In genomic region chr12:112740387-112740934, GRCh38 we compare ENCODE assay signal across 37 cellular contexts. TPM values are rescaled to one million over a fixed set of nuclear protein-coding genes. Genes with fewer than 3 reads are reported as not detected.
"Had no signal": no experiment of that assay in that cellular context is flagged by ENCODE, and none has a peak within 500 bp of the region (broad histone marks: within the 10 kb centered on the region; RNA-seq: fewer than 3 reads in every experiment).

No MANE protein-coding gene starts in this region.

- H3K27ac ChIP-seq: epithelial cell of prostate, foreskin keratinocyte, heart right ventricle, left lung, ovary, psoas muscle, sigmoid colon, stomach, thyroid gland, vagina had no signal

- FAIRE-seq: islet of Langerhans had no signal

- H3K9me3 ChIP-seq: heart right ventricle, left lung, ovary, psoas muscle, sigmoid colon, stomach, thyroid gland, vagina had no signal

- DNase-seq: effector CD8-positive, alpha-beta T cell; endodermal cell; foreskin keratinocyte; glutamatergic neuron; heart right ventricle; hippocampal formation; left cardiac atrium; left lung; mesenchymal stem cell; naive thymus-derived CD8-positive, alpha-beta T cell; nephron progenitor cell; nucleus accumbens; ovary; posterior cingulate gyrus; psoas muscle; right cardiac atrium; sigmoid colon; stimulated activated CD4-positive, alpha-beta T cell treated with anti-CD3 and anti-CD28 coated beads, Interleukin-2, amount 100 ng/mL, for 24 hours; stimulated activated CD4-positive, alpha-beta T cell treated with anti-CD3 and anti-CD28 coated beads, Interleukin-4, amount 100 ng/mL, for 24 hours; stimulated activated naive CD4-positive, alpha-beta T cell treated with Interleukin-2 at 50 U/mL for 16 hours; stomach; thyroid gland; trophoblast cell had no signal

- ATAC-seq: esophagus mucosa; foreskin keratinocyte; heart right ventricle; left cardiac atrium; left lung; naive thymus-derived CD8-positive, alpha-beta T cell; psoas muscle; right cardiac atrium; stimulated activated effector memory CD8-positive, alpha-beta T cell treated with anti-CD3 and anti-CD28 coated beads, Interleukin-12 subunit alpha, Interleukin-12 subunit beta, amount 100 ng/mL, for 72 hours had no signal

- H3K4me1 ChIP-seq: foreskin keratinocyte, heart right ventricle, left lung, psoas muscle, sigmoid colon, stomach, thyroid gland, vagina had no signal

- H3K27me3 ChIP-seq: foreskin keratinocyte, ovary, thyroid gland, vagina had no signal

- H3K36me3 ChIP-seq: heart right ventricle, left lung, ovary, sigmoid colon, stomach, thyroid gland, vagina had no signal

- H3K4me3 ChIP-seq: heart right ventricle, left lung, ovary, psoas muscle, sigmoid colon, stomach, thyroid gland, vagina had no signal

RNA-seq across cellular contexts. Expression of gene RPH3A, which starts 51.1 kb away (rescaled TPM):
- total RNA-seq: endodermal cell; esophagus mucosa; fibroblast of lung; foreskin keratinocyte; kidney epithelial cell; lower leg skin; lung microvascular endothelial cell; myocyte; naive thymus-derived CD8-positive, alpha-beta T cell; ovary; renal cortical epithelial cell; right cardiac atrium; skeletal muscle tissue; stomach; subcutaneous adipose tissue; thyroid gland; ureter had no signal
- polyA plus RNA-seq: fibroblast of lung; foreskin keratinocyte; naive thymus-derived CD8-positive, alpha-beta T cell; right cardiac atrium; stomach had no signal
